1 cellular context compared by ENCODE assay signal in the genomic region with DNA sequence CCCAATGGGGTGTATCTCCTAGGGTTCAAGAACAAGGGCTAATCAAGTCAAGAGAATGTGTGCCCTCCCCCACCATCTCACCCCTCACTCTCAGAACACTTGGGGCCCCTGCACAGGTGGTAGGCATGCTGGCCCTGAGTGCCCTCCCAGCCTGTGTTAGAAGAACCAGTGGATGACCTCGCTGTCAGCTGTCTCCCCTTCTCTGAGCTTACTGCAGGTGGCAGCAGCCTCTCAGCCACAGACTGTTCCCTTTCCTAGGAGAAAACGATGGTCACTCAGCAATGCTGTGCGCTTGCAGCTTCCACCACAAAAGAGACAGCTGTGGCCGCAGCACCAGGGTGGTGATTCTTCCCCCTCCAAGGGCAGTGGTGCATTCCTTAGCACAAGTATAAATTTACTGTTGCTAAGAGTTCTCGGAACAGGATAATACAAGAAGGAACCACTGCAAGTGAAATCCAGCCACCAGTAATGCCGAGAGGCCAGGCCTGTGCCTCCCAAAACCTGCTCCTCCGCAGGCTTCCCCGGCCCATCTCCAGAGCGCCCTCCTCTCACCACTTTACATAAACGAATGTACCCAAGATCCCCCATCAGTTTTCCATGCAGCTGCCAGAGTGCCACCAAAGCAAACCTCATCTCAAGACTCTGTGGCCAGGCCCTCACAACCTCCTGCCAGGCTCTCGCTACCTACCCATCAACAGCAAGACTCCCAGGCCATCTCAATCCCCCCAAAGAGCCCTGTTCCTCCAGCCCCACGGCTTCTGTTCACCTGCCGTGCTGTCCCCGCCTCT.
TF ChIP-seq lines count a peak whose summit lies in the region.

No MANE protein-coding gene starts in this region.

TF ChIP-seq in HepG2, 621 proteins besides CTCF, POLR2A, EP300 and RAD21 (continued from another document and continues in another):
- TF ChIP-seq, protein P1, sequence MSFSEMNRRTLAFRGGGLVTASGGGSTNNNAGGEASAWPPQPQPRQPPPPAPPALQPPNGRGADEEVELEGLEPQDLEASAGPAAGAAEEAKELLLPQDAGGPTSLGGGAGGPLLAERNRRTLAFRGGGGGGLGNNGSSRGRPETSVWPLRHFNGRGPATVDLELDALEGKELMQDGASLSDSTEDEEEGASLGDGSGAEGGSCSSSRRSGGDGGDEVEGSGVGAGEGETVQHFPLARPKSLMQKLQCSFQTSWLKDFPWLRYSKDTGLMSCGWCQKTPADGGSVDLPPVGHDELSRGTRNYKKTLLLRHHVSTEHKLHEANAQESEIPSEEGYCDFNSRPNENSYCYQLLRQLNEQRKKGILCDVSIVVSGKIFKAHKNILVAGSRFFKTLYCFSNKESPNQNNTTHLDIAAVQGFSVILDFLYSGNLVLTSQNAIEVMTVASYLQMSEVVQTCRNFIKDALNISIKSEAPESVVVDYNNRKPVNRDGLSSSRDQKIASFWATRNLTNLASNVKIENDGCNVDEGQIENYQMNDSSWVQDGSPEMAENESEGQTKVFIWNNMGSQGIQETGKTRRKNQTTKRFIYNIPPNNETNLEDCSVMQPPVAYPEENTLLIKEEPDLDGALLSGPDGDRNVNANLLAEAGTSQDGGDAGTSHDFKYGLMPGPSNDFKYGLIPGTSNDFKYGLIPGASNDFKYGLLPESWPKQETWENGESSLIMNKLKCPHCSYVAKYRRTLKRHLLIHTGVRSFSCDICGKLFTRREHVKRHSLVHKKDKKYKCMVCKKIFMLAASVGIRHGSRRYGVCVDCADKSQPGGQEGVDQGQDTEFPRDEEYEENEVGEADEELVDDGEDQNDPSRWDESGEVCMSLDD (CRISPR knock-in tag; IDR thresholded peaks at IDR 0.05; ENCODE audit: borderline replicate concordance) = no peak
- TF ChIP-seq BCL6 (CRISPR knock-in tag; IDR thresholded peaks at IDR 0.05) (peak; percentile 36; the same call in 1 of the 2 replicates), XRCC5 (optimal IDR thresholded peaks at IDR 0.05; ENCODE audit: low read length) (peak; percentile 68), KMT2B (CRISPR knock-in tag; IDR thresholded peaks at IDR 0.05) (no peak), TP53 (CRISPR knock-in tag; conservative IDR thresholded peaks at IDR 0.05) (no peak), ZBTB7B (CRISPR knock-in tag; IDR thresholded peaks at IDR 0.05) (peak; percentile 20; the same call in 1 of the 2 replicates), BHLHE40 (IDR thresholded peaks at IDR 0.05; ENCODE audit: low read length) (peak; percentile 55), NCOA1 (CRISPR knock-in tag; IDR thresholded peaks at IDR 0.05) (no peak), ZNF484 (CRISPR knock-in tag; IDR thresholded peaks at IDR 0.05; ENCODE audit: borderline replicate concordance, low read depth) (no peak), RARA (CRISPR knock-in tag; IDR thresholded peaks at IDR 0.05) (peak; percentile 46; the same call in 1 of the 2 replicates), SIN3A (IDR thresholded peaks at IDR 0.05; ENCODE audit: borderline replicate concordance, low read depth, low read length) (no peak), TBX2 (CRISPR knock-in tag; IDR thresholded peaks at IDR 0.05; ENCODE audit: borderline replicate concordance) (no peak), SSRP1 (CRISPR knock-in tag; IDR thresholded peaks at IDR 0.05) (no peak), HNRNPH1 (optimal IDR thresholded peaks at IDR 0.05; ENCODE audit: low read depth, low read length) (no peak), HOXA7 (CRISPR knock-in tag; IDR thresholded peaks at IDR 0.05) (no peak), GATAD1 (CRISPR knock-in tag; IDR thresholded peaks at IDR 0.05) (peak; percentile 64), MTF1 (CRISPR knock-in tag; IDR thresholded peaks at IDR 0.05) (no peak), RXRA (CRISPR knock-in tag; IDR thresholded peaks at IDR 0.05) (no peak; the same call in 1 of the 2 replicates), NFATC3 (CRISPR knock-in tag; IDR thresholded peaks at IDR 0.05) (no peak), ARNTL (CRISPR knock-in tag; IDR thresholded peaks at IDR 0.05) (no peak), MYC (CRISPR knock-in tag; IDR thresholded peaks at IDR 0.05; ENCODE audit: borderline replicate concordance) (no peak; the same call in 1 of the 2 replicates), ZNF367 (CRISPR knock-in tag; IDR thresholded peaks at IDR 0.05; ENCODE audit: borderline replicate concordance) (no peak), KLF12 (CRISPR knock-in tag; IDR thresholded peaks at IDR 0.05; ENCODE audit: borderline replicate concordance) (no peak), ZNF263 (CRISPR knock-in tag; IDR thresholded peaks at IDR 0.05) (no peak), KDM6A (CRISPR knock-in tag; IDR thresholded peaks at IDR 0.05; ENCODE audit: low read depth) (no peak), ZIK1 (CRISPR knock-in tag; IDR thresholded peaks at IDR 0.05; ENCODE audit: borderline replicate concordance, low read depth) (no peak), ATAD3A (CRISPR knock-in tag; IDR thresholded peaks at IDR 0.05) (no peak), ZNF747 (CRISPR knock-in tag; IDR thresholded peaks at IDR 0.05; ENCODE audit: borderline replicate concordance) (no peak), ZNF329 (CRISPR knock-in tag; IDR thresholded peaks at IDR 0.05; ENCODE audit: low read depth) (no peak), ZBTB7A (CRISPR knock-in tag; IDR thresholded peaks at IDR 0.05) (no peak; the same call in 1 of the 2 replicates), FOXO1 (CRISPR knock-in tag; IDR thresholded peaks at IDR 0.05) (peak; percentile 52; the same call in 1 of the 2 replicates), ZNF749 (CRISPR knock-in tag; IDR thresholded peaks at IDR 0.05; ENCODE audit: borderline replicate concordance) (no peak), ETV5 (CRISPR knock-in tag; IDR thresholded peaks at IDR 0.05; ENCODE audit: borderline replicate concordance) (no peak), TCF7L2 (IDR thresholded peaks at IDR 0.05; ENCODE audit: low read depth, low read length) (no peak), ZNF781 (CRISPR knock-in tag; IDR thresholded peaks at IDR 0.05; ENCODE audit: borderline replicate concordance, not compliant biosample characterization) (peak; percentile 62), ZNF33B (CRISPR knock-in tag; IDR thresholded peaks at IDR 0.05) (no peak), BRD4 (CRISPR knock-in tag; IDR thresholded peaks at IDR 0.05) (no peak), IKZF1 (IDR thresholded peaks at IDR 0.05) (no peak), ZNF530 (CRISPR knock-in tag; IDR thresholded peaks at IDR 0.05; ENCODE audit: low read depth) (no peak), ZNF143 (CRISPR knock-in tag; IDR thresholded peaks at IDR 0.05) (no peak), ZSCAN12 (CRISPR knock-in tag; IDR thresholded peaks at IDR 0.05) (no peak), FOXA1 (IDR thresholded peaks at IDR 0.05) (no peak), FOXA1 (CRISPR knock-in tag; IDR thresholded peaks at IDR 0.05) (no peak), DNMT3B (CRISPR knock-in tag; conservative IDR thresholded peaks at IDR 0.05) (no peak), MXD4 (CRISPR knock-in tag; IDR thresholded peaks at IDR 0.05) (0 out of 2 replicates have a peak, but pooled peaks have one; percentile 36), XBP1 (CRISPR knock-in tag; IDR thresholded peaks at IDR 0.05) (no peak), ZNF883 (CRISPR knock-in tag; IDR thresholded peaks at IDR 0.05; ENCODE audit: not compliant biosample characterization) (no peak), ZNF10 (CRISPR knock-in tag; IDR thresholded peaks at IDR 0.05; ENCODE audit: borderline replicate concordance, low read depth) (no peak), ZFP90 (CRISPR knock-in tag; IDR thresholded peaks at IDR 0.05; ENCODE audit: borderline replicate concordance) (no peak), ZNF589 (CRISPR knock-in tag; conservative IDR thresholded peaks at IDR 0.05) (no peak; the same call in 1 of the 2 replicates)
- TF ChIP-seq, protein P2, sequence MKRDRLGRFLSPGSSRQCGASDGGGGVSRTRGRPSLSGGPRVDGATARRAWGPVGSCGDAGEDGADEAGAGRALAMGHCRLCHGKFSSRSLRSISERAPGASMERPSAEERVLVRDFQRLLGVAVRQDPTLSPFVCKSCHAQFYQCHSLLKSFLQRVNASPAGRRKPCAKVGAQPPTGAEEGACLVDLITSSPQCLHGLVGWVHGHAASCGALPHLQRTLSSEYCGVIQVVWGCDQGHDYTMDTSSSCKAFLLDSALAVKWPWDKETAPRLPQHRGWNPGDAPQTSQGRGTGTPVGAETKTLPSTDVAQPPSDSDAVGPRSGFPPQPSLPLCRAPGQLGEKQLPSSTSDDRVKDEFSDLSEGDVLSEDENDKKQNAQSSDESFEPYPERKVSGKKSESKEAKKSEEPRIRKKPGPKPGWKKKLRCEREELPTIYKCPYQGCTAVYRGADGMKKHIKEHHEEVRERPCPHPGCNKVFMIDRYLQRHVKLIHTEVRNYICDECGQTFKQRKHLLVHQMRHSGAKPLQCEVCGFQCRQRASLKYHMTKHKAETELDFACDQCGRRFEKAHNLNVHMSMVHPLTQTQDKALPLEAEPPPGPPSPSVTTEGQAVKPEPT (CRISPR knock-in tag; IDR thresholded peaks at IDR 0.05; ENCODE audit: low read depth) = no peak
- TF ChIP-seq, protein P3, sequence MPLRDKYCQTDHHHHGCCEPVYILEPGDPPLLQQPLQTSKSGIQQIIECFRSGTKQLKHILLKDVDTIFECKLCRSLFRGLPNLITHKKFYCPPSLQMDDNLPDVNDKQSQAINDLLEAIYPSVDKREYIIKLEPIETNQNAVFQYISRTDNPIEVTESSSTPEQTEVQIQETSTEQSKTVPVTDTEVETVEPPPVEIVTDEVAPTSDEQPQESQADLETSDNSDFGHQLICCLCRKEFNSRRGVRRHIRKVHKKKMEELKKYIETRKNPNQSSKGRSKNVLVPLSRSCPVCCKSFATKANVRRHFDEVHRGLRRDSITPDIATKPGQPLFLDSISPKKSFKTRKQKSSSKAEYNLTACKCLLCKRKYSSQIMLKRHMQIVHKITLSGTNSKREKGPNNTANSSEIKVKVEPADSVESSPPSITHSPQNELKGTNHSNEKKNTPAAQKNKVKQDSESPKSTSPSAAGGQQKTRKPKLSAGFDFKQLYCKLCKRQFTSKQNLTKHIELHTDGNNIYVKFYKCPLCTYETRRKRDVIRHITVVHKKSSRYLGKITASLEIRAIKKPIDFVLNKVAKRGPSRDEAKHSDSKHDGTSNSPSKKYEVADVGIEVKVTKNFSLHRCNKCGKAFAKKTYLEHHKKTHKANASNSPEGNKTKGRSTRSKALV (CRISPR knock-in tag; IDR thresholded peaks at IDR 0.05) = peak; percentile 96
- TF ChIP-seq, protein P4, sequence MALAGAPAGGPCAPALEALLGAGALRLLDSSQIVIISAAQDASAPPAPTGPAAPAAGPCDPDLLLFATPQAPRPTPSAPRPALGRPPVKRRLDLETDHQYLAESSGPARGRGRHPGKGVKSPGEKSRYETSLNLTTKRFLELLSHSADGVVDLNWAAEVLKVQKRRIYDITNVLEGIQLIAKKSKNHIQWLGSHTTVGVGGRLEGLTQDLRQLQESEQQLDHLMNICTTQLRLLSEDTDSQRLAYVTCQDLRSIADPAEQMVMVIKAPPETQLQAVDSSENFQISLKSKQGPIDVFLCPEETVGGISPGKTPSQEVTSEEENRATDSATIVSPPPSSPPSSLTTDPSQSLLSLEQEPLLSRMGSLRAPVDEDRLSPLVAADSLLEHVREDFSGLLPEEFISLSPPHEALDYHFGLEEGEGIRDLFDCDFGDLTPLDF (CRISPR knock-in tag; IDR thresholded peaks at IDR 0.05) = no peak
- TF ChIP-seq, protein P5, sequence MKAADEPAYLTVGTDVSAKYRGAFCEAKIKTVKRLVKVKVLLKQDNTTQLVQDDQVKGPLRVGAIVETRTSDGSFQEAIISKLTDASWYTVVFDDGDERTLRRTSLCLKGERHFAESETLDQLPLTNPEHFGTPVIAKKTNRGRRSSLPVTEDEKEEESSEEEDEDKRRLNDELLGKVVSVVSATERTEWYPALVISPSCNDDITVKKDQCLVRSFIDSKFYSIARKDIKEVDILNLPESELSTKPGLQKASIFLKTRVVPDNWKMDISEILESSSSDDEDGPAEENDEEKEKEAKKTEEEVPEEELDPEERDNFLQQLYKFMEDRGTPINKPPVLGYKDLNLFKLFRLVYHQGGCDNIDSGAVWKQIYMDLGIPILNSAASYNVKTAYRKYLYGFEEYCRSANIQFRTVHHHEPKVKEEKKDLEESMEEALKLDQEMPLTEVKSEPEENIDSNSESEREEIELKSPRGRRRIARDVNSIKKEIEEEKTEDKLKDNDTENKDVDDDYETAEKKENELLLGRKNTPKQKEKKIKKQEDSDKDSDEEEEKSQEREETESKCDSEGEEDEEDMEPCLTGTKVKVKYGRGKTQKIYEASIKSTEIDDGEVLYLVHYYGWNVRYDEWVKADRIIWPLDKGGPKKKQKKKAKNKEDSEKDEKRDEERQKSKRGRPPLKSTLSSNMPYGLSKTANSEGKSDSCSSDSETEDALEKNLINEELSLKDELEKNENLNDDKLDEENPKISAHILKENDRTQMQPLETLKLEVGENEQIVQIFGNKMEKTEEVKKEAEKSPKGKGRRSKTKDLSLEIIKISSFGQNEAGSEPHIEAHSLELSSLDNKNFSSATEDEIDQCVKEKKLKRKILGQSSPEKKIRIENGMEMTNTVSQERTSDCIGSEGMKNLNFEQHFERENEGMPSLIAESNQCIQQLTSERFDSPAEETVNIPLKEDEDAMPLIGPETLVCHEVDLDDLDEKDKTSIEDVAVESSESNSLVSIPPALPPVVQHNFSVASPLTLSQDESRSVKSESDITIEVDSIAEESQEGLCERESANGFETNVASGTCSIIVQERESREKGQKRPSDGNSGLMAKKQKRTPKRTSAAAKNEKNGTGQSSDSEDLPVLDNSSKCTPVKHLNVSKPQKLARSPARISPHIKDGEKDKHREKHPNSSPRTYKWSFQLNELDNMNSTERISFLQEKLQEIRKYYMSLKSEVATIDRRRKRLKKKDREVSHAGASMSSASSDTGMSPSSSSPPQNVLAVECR (CRISPR knock-in tag; IDR thresholded peaks at IDR 0.05; ENCODE audit: borderline replicate concordance) = peak; percentile 29; the same call in 1 of the 2 replicates
- TF ChIP-seq, protein P6, sequence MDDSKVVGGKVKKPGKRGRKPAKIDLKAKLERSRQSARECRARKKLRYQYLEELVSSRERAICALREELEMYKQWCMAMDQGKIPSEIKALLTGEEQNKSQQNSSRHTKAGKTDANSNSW (CRISPR knock-in tag; IDR thresholded peaks at IDR 0.05; ENCODE audit: borderline replicate concordance) = no peak
- TF ChIP-seq, protein P7, sequence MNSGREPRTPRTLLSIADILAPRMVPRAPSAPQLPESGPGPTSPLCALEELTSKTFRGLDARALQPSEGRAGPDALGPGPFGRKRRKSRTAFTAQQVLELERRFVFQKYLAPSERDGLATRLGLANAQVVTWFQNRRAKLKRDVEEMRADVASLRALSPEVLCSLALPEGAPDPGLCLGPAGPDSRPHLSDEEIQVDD (CRISPR knock-in tag; IDR thresholded peaks at IDR 0.05; ENCODE audit: borderline replicate concordance) = no peak
